ENCODE assay signal across 9 cellular contexts in genomic region chr12:123085730-123086487, GRCh38.
DNase-seq lines count a peak whose midpoint lies in the region; ATAC-seq, FAIRE-seq and TF ChIP-seq lines count a peak whose summit lies in the region.
"Had no signal": no experiment of that assay in that cellular context is flagged by ENCODE, and none has a peak within 500 bp of the region (broad histone marks: within the 10 kb centered on the region; RNA-seq: fewer than 3 reads in every experiment).

No MANE protein-coding gene starts in this region.

- H4K20me1 ChIP-seq in HCT116 (ENCODE audit: insufficient read depth), result no peaks in the 10 kb centered on the region

- BruUV-seq in HCT116 (replicated peaks; lab: Mats Ljungman, UMichigan), result no TSS peak

- peak overlapping the region; percentile 57 for H3K4me2 ChIP-seq in HCT116 (ENCODE audit: low read length)

- CTCF ChIA-PET in HCT116 (lab: Charles Lee), result no interaction called here

- RAD21 ChIA-PET in HCT116 (lab: Charles Lee; ENCODE audit: low non-redundant PET in 1 of 2, low total read pairs in 2 of 2, uncharacterized antibody in 2 of 2, unreplicated experiment in 2 of 2), result no interaction called here

- FAIRE-seq in kidney (lab: Jason Lieb, UNC), result no peak

- no peak for TF ChIP-seq POLR2A in HCT116 (IDR thresholded peaks at IDR 0.05; ENCODE audit: borderline replicate concordance, extremely low read depth, insufficient read depth, insufficient read length)

- no peaks in the 10 kb centered on the region for H3K79me2 ChIP-seq in HCT116 (ENCODE audit: insufficient read depth, low read length)

- H3K27me3 Mint-ChIP-seq in T-helper 17 cell, result no peaks in the 10 kb centered on the region
- H3K27me3 Mint-ChIP-seq: memory B cell had no signal

- no peaks in the 10 kb centered on the region for H3K36me3 Mint-ChIP-seq in T-helper 17 cell (ENCODE audit: low read depth)

- TF ChIP-seq CTCF in AG10803 (conservative IDR thresholded peaks at IDR 0.05; ENCODE audit: low read length), result no peak
- peak in 1 of 3 experiments; percentile 15; a peak in 1 of 6 replicates for TF ChIP-seq CTCF in HCT116 (IDR thresholded peaks at IDR 0.05 in 2 of 3, conservative IDR thresholded peaks at IDR 0.05 in 1 of 3; ENCODE audit: borderline replicate concordance in 1 of 3, insufficient read depth in 1 of 3, low read depth in 2 of 3, low read length in 2 of 3)
- TF ChIP-seq CTCF in kidney (IDR thresholded peaks at IDR 0.05; ENCODE audit: borderline replicate concordance, extremely low read depth, insufficient read depth), result no peak

- H3K36me3 ChIP-seq in HCT116 (ENCODE audit: control insufficient read depth in 1 of 2, insufficient read depth in 2 of 2, low read length in 2 of 2) (no peaks in the 10 kb centered on the region), kidney (ENCODE audit: control insufficient read depth in 1 of 2, insufficient read depth in 2 of 2, low read length in 2 of 2) (no peaks in the 10 kb centered on the region)

- H3K27ac ChIP-seq in HCT116 (ENCODE audit: low read depth, low read length) (no peak overlapping the region), kidney (ENCODE audit: low read depth in 2 of 2, low read length in 2 of 2) (no peak overlapping the region)

- intact Hi-C loops in HCT116 (cut with micrococcal nuclease) (no loop called here), kidney (cut with DNase I) (no loop called here)

- DNase-seq in AG10803 (ENCODE audit: low read depth), result peak; percentile 36
- DNase-seq in HCT116 (ENCODE audit: low read depth, low spot score), result peak; percentile 83
- DNase-seq in SW 1271 (lab: John Stamatoyannopoulos, UW), result peak; percentile 39 to 70
- DNase-seq in kidney, result peak; percentile 89
- DNase-seq in NCI-H1048 (lab: John Stamatoyannopoulos, UW), result no peak
- DNase-seq in stimulated activated naive CD4-positive, alpha-beta T cell (lab: John Stamatoyannopoulos, UW), result no peak
- no peak for DNase-seq in T-helper 17 cell
- DNase-seq in OCI-M2 (lab: John Stamatoyannopoulos, UW; ENCODE audit: unreplicated experiment), result no peak

- H3K9me3 ChIP-seq in HCT116 (ENCODE audit: control insufficient read depth in 1 of 2, insufficient read depth in 1 of 2, low read depth in 1 of 2, low read length in 2 of 2) (no peaks in the 10 kb centered on the region; a peak in 1 of 4 replicates), kidney (ENCODE audit: control insufficient read depth in 1 of 2, low read length in 2 of 2) (no peaks in the 10 kb centered on the region), T-helper 17 cell (ENCODE audit: control insufficient read depth, low read length, poor library complexity, severe bottlenecking) (no peaks in the 10 kb centered on the region)

- H3K4me3 Mint-ChIP-seq in T-helper 17 cell, result no peak overlapping the region

- peak; percentile 83 for ATAC-seq in HCT116
- ATAC-seq in T-helper 17 cell, result no peak

- H3K27me3 ChIP-seq in HCT116 (ENCODE audit: insufficient read depth, low read length), result no peaks in the 10 kb centered on the region

- H3K4me1 Mint-ChIP-seq in T-helper 17 cell, result peaks cover 9% of the 10 kb centered on the region

- H3K4me3 ChIP-seq in AG10803 (ENCODE audit: low read length) (no peak overlapping the region), HCT116 (replicated peaks in 1 of 2; ENCODE audit: low read depth in 1 of 2, low read length in 2 of 2) (peak overlapping the region in 1 of 2 experiments; percentile 4; a peak in 1 of 4 replicates), kidney (ENCODE audit: low read length in 2 of 2) (no peak overlapping the region)

- H2AFZ ChIP-seq in HCT116 (ENCODE audit: low read depth, low read length, poor library complexity, severe bottlenecking), result no peak overlapping the region

- H3K27ac Mint-ChIP-seq in T-helper 17 cell, result no peak overlapping the region

- H3K9ac ChIP-seq in HCT116 (ENCODE audit: low read length), result peak overlapping the region; percentile 8; the same call in 1 of the 2 replicates
- H3K9ac ChIP-seq in kidney (ENCODE audit: low read length in 2 of 2), result no peak overlapping the region

- H3K4me1 ChIP-seq in HCT116 (ENCODE audit: control insufficient read depth in 1 of 2, insufficient read depth in 2 of 2, low read length in 2 of 2) (peaks cover 32 to 75% of the 10 kb centered on the region in 2 experiments), kidney (ENCODE audit: control insufficient read depth in 1 of 2, insufficient read depth in 1 of 2, low read depth in 1 of 2, low read length in 2 of 2) (peaks cover 19 to 22% of the 10 kb centered on the region in 2 donors)

- POLR2A ChIA-PET in HCT116 (lab: Charles Lee), result no interaction called here

- H3K9me2 ChIP-seq in HCT116 (ENCODE audit: insufficient read depth), result no peaks in the 10 kb centered on the region

- TF ChIP-seq RAD21 in HCT116 (IDR thresholded peaks at IDR 0.05; ENCODE audit: low read depth), result peak; percentile 36; the same call in 1 of the 2 replicates

TF ChIP-seq in HCT116, 20 proteins besides CTCF, POLR2A, EP300 and RAD21:
- TF ChIP-seq MAX (IDR thresholded peaks at IDR 0.05) (peak; percentile 38; the same call in 1 of the 2 replicates), CEBPB (IDR thresholded peaks at IDR 0.05; ENCODE audit: low read depth) (no peak), ZFX (IDR thresholded peaks at IDR 0.05) (no peak), EZH2 (IDR thresholded peaks at IDR 0.05) (no peak), SP1 (IDR thresholded peaks at IDR 0.05; ENCODE audit: low read depth) (peak; percentile 83), JUND (IDR thresholded peaks at IDR 0.05) (peak; percentile 84), FOSL1 (IDR thresholded peaks at IDR 0.05; ENCODE audit: low read depth) (peak; percentile 78), TCF7L2 (IDR thresholded peaks at IDR 0.05; ENCODE audit: borderline replicate concordance, extremely low read depth, insufficient read depth, insufficient read length) (peak; percentile 30), SIN3A (IDR thresholded peaks at IDR 0.05; ENCODE audit: low read depth) (no peak), EZH2phosphoT487 (IDR thresholded peaks at IDR 0.05; ENCODE audit: borderline replicate concordance) (no peak), REST (IDR thresholded peaks at IDR 0.05; ENCODE audit: low read depth) (no peak), YY1 (IDR thresholded peaks at IDR 0.05; ENCODE audit: extremely low read depth, insufficient replicate concordance, low read depth, low read length) (no peak), CBX3 (IDR thresholded peaks at IDR 0.05; ENCODE audit: low read depth) (peak; percentile 87), POLR2AphosphoS5 (IDR thresholded peaks at IDR 0.05; ENCODE audit: low read depth, low read length) (peak; percentile 61; the same call in 1 of the 2 replicates)

Comparison
In these comparisons a context has a peak if more than half of its experiments do, and no peak if none do; other contexts are left out.
1. DNase-seq: peak in AG10803 (single experiment), HCT116 (single experiment), SW 1271 (2 of 2) and kidney (single experiment); none in NCI-H1048 (single experiment), stimulated activated naive CD4-positive, alpha-beta T cell (0 of 6), T-helper 17 cell (0 of 3) and OCI-M2 (single experiment).